Comparison of ENCODE assay signal across 8 cellular contexts in genomic region chr16:9095171-9095570, GRCh38. TPM values are rescaled to one million over a fixed set of nuclear protein-coding genes. Genes with fewer than 3 reads are reported as not detected.
DNase-seq lines count a peak whose midpoint lies in the region; ATAC-seq and TF ChIP-seq lines count a peak whose summit lies in the region.

No MANE protein-coding gene starts in this region.

- H3K36me3 Mint-ChIP-seq in CD4-positive, CD25-positive, alpha-beta regulatory T cell, result peaks cover 42% of the 10 kb centered on the region

- peaks cover 85% of the 10 kb centered on the region for H3K79me2 ChIP-seq in neural cell (replicated peaks; ENCODE audit: insufficient read depth, low read length)

- no peak for TF ChIP-seq EP300 in neural cell (conservative IDR thresholded peaks at IDR 0.05; ENCODE audit: poor library complexity, severe bottlenecking)

- peak overlapping the region; percentile 97 for H3K4me2 ChIP-seq in neural cell (ENCODE audit: low read length)

- no peak for DNase-seq in CD4-positive, CD25-positive, alpha-beta regulatory T cell
- DNase-seq in LNCaP clone FGC (ENCODE audit: low read depth) (no peak), dorsolateral prefrontal cortex (no peak), NCI-H2081 treated with DMSO at 0.1 percent for 48 hours (lab: John Stamatoyannopoulos, UW) (no peak)

- TF ChIP-seq CTCF in LNCaP clone FGC (IDR thresholded peaks at IDR 0.05; ENCODE audit: control insufficient read depth, extremely low read depth, insufficient read depth) (no peak), dorsolateral prefrontal cortex (IDR thresholded peaks at IDR 0.05 in 54 of 56, conservative IDR thresholded peaks at IDR 0.05 in 2 of 56; ENCODE audit: low read depth in 1 of 56, partially characterized antibody in 56 of 56) (no peak), neural cell (IDR thresholded peaks at IDR 0.05; ENCODE audit: poor library complexity, severe bottlenecking) (no peak)

- H3K4me3 ChIP-seq in CD4-positive, CD25-positive, alpha-beta regulatory T cell (ENCODE audit: low read depth, low read length), result peak overlapping the region; percentile 94
- H3K4me3 ChIP-seq in LNCaP clone FGC (ENCODE audit: low read depth, low read length) (0 out of 2 replicates have a peak overlapping the region, but pooled peaks have one; percentile 2), dorsolateral prefrontal cortex (peak overlapping the region in 53 of 59 donors; percentile 7 to 98 (median 89)), neural cell (ENCODE audit: low read length) (peak overlapping the region; percentile 96)

- intact Hi-C loops in dorsolateral prefrontal cortex (cut with DNase I), result no loop called here

- no peaks in the 10 kb centered on the region for H3K9me3 ChIP-seq in CD4-positive, CD25-positive, alpha-beta regulatory T cell (ENCODE audit: control insufficient read depth in 2 of 2, low read length in 2 of 2)
- H3K9me3 ChIP-seq in neural cell (ENCODE audit: low read length), result no peaks in the 10 kb centered on the region

- peaks cover 7% of the 10 kb centered on the region for H3K27me3 Mint-ChIP-seq in CD4-positive, CD25-positive, alpha-beta regulatory T cell

- H3K4me3 Mint-ChIP-seq in CD4-positive, CD25-positive, alpha-beta regulatory T cell, result peak overlapping the region; percentile 96 to 100 (median 99)

- H3K27me3 ChIP-seq in CD4-positive, CD25-positive, alpha-beta regulatory T cell (ENCODE audit: control insufficient read depth, insufficient read depth, low read length), result no peaks in the 10 kb centered on the region
- H3K27me3 ChIP-seq in dorsolateral prefrontal cortex (no peaks in the 10 kb centered on the region), neural cell (ENCODE audit: insufficient read depth, low read depth, low read length) (peaks cover 2% of the 10 kb centered on the region)

- peaks cover 78% of the 10 kb centered on the region for H3K4me1 ChIP-seq in CD4-positive, CD25-positive, alpha-beta regulatory T cell (ENCODE audit: control insufficient read depth, insufficient read depth, low read length, poor library complexity, severe bottlenecking)

- H3K4me1 Mint-ChIP-seq in CD4-positive, CD25-positive, alpha-beta regulatory T cell, result peaks cover 39 to 68% (median 57%) of the 10 kb centered on the region in 4 donors

- no peak overlapping the region for H3K27ac ChIP-seq in CD4-positive, CD25-positive, alpha-beta regulatory T cell (ENCODE audit: insufficient read depth, low read length, poor library complexity, severe bottlenecking)
- H3K27ac ChIP-seq in dorsolateral prefrontal cortex (no peak overlapping the region), neural cell (ENCODE audit: low read length) (no peak overlapping the region)

- peak overlapping the region in 1 of 3 donors; percentile 9 for H3K27ac Mint-ChIP-seq in CD4-positive, CD25-positive, alpha-beta regulatory T cell

- H3F3A ChIP-seq in neural cell (ENCODE audit: insufficient read depth, low read length, poor library complexity, severe bottlenecking), result no peaks in the 10 kb centered on the region

- TF ChIP-seq RAD21 in neural cell (conservative IDR thresholded peaks at IDR 0.05), result no peak

- no peak for ATAC-seq in CD4-positive, CD25-positive, alpha-beta regulatory T cell (ENCODE audit: low read depth in 2 of 2)
- ATAC-seq in HG03521 (IDR thresholded peaks at IDR 0.05; ENCODE audit: unreplicated experiment) (no peak), GM21390 (IDR thresholded peaks at IDR 0.05; ENCODE audit: unreplicated experiment) (no peak), HG02840 (IDR thresholded peaks at IDR 0.05; ENCODE audit: low FRiP score, unreplicated experiment) (no peak)

- H4K20me1 ChIP-seq in neural cell (ENCODE audit: insufficient read depth), result peaks cover 63% of the 10 kb centered on the region

- no peak overlapping the region for H2AFZ ChIP-seq in neural cell (ENCODE audit: low read depth, low read length)

- peaks cover 0 to 1% (median 0%) of the 10 kb centered on the region in 7 donors for H3K9me3 Mint-ChIP-seq in CD4-positive, CD25-positive, alpha-beta regulatory T cell

- H3K9me2 ChIP-seq in neural cell (ENCODE audit: insufficient read depth, low read length), result no peaks in the 10 kb centered on the region

- peaks cover 34% of the 10 kb centered on the region for H3K36me3 ChIP-seq in CD4-positive, CD25-positive, alpha-beta regulatory T cell (ENCODE audit: control insufficient read depth, insufficient read depth, low read length)
- H3K36me3 ChIP-seq in neural cell (ENCODE audit: insufficient read depth, low read length), result peaks cover 6% of the 10 kb centered on the region

- H3K9ac ChIP-seq in neural cell (ENCODE audit: low read length), result no peak overlapping the region

TF ChIP-seq in neural cell, 6 proteins besides CTCF, POLR2A, EP300 and RAD21:
- TF ChIP-seq REST (IDR thresholded peaks at IDR 0.05; ENCODE audit: borderline replicate concordance) (no peak), TAF1 (IDR thresholded peaks at IDR 0.05; ENCODE audit: low read depth) (no peak), POLR2AphosphoS5 (IDR thresholded peaks at IDR 0.05) (no peak), EZH2 (IDR thresholded peaks at IDR 0.05; ENCODE audit: borderline replicate concordance, insufficient read depth, low read length, poor library complexity, severe bottlenecking) (no peak), MXI1 (conservative IDR thresholded peaks at IDR 0.05; ENCODE audit: poor library complexity, severe bottlenecking) (no peak), SMC3 (conservative IDR thresholded peaks at IDR 0.05; ENCODE audit: poor library complexity) (no peak)
TF ChIP-seq in neural cell: peak in this region for 0.

RNA-seq across cellular contexts. Expression of gene HAPSTR1, which starts 3.7 kb away (rescaled TPM):
- total RNA-seq in CD4-positive, CD25-positive, alpha-beta regulatory T cell, result 125 TPM
- polyA plus RNA-seq in CD4-positive, CD25-positive, alpha-beta regulatory T cell, result 10 to 100 TPM; 11.7 to 17.8 (median 13.6) TPM
- total RNA-seq in dorsolateral prefrontal cortex, result 100 to 1,000 TPM in 16 of 120 experiments, 10 to 100 TPM in 104; 60.1 to 117 (median 88.9) TPM
- 55.2 and 60.7 TPM in 2 replicates for polyA plus RNA-seq in neural cell
- 171 and 183 TPM in 2 replicates for polyA minus RNA-seq in neural cell

Comparison
In these comparisons a context has a peak if more than half of its experiments do, and no peak if none do; other contexts are left out.
1. H3K4me3 ChIP-seq: peak in every context shown above with its lines; median percentile 96 in neural cell; 94 in CD4-positive, CD25-positive, alpha-beta regulatory T cell; 89 in dorsolateral prefrontal cortex; 2 in LNCaP clone FGC.